21 cellular contexts compared by ENCODE assay signal in the genomic region with DNA sequence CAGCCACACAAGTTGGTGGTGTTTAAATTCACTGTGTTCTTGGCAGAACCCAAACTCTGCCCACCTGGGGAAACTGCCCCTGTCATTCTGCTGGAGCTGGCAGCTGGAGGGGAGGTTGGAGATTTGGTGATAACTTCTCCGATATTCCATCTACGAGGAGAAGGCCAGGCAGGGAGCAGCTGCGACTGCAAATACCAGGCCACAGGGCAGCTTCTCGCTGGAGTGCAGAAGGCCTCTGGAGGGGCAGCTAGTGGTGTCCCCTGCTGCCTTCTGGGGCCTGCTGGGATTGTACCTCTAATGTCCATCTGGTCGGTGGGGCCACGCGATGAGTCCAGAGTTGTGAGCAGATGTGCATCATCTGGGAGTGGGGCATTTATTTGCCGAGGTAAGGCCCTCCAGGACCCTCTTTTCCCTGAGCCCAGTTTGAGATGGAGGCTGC.
DNase-seq lines count a peak whose midpoint lies in the region; ATAC-seq and TF ChIP-seq lines count a peak whose summit lies in the region.
"Had no signal": no experiment of that assay in that cellular context is flagged by ENCODE, and none has a peak within 500 bp of the region (broad histone marks: within the 10 kb centered on the region; RNA-seq: fewer than 3 reads in every experiment).

No MANE protein-coding gene starts in this region.

- H3K4me2 ChIP-seq in mesendoderm (ENCODE audit: low read length): no peak overlapping the region
- H3K4me2 ChIP-seq: BLaER1 treated with 17β-estradiol and CSF1 and Interleukin-3, amounts not matched to agents 10 nM and 100 nM; KMS-11 had no signal

- H3K27me3 Mint-ChIP-seq in osteocyte (ENCODE audit: unreplicated experiment): peaks cover 3% of the 10 kb centered on the region
- H3K27me3 Mint-ChIP-seq: IgD-negative memory B cell had no signal

- no peak for TF ChIP-seq CTCF in right atrium auricular region (IDR thresholded peaks at IDR 0.05)
- TF ChIP-seq CTCF in osteocyte (IDR thresholded peaks at IDR 0.05): no peak
- TF ChIP-seq CTCF in tibial artery (IDR thresholded peaks at IDR 0.05): no peak

- no peaks in the 10 kb centered on the region for H3K79me1 ChIP-seq in mesendoderm (ENCODE audit: low read length)

- H3K56ac ChIP-seq in mesendoderm (ENCODE audit: low read length): no peak overlapping the region

- WGBS in right cardiac atrium: 93% methylated on average over 8 of the region's 8 CpGs
- WGBS in mesendoderm (ENCODE audit: extremely low coverage, insufficient coverage, low lambda C conversion rate): no CpG with 5 or more reads among the region's 8 CpGs

- ATAC-seq in right cardiac atrium: no peak

- H3K36me3 ChIP-seq in right atrium auricular region (no peaks in the 10 kb centered on the region), tibial artery (no peaks in the 10 kb centered on the region), mesendoderm (ENCODE audit: control insufficient read depth, insufficient read depth, low read length) (no peaks in the 10 kb centered on the region)
- H3K36me3 ChIP-seq: BLaER1 treated with 17β-estradiol and CSF1 and Interleukin-3, amounts not matched to agents 10 nM and 100 nM had no signal

- H3K27ac ChIP-seq in right atrium auricular region (no peak overlapping the region), right cardiac atrium (ENCODE audit: low read length) (no peak overlapping the region), tibial artery (no peak overlapping the region), mesendoderm (ENCODE audit: low read depth, low read length) (no peak overlapping the region)
- H3K27ac ChIP-seq: BLaER1 treated with 17β-estradiol and CSF1 and Interleukin-3, amounts not matched to agents 10 nM and 100 nM; HL-60; KMS-11; RWPE1 had no signal

- H3K27me3 ChIP-seq in right atrium auricular region (no peaks in the 10 kb centered on the region), right cardiac atrium (ENCODE audit: control insufficient read depth, insufficient read depth) (no peaks in the 10 kb centered on the region), tibial artery (no peaks in the 10 kb centered on the region), mesendoderm (ENCODE audit: insufficient read depth, low read length, poor library complexity) (no peaks in the 10 kb centered on the region)
- H3K27me3 ChIP-seq: BLaER1 treated with 17β-estradiol and CSF1 and Interleukin-3, amounts not matched to agents 10 nM and 100 nM had no signal

- H2BK15ac ChIP-seq in mesendoderm (replicated peaks; ENCODE audit: low read depth): no peak overlapping the region

- no peaks in the 10 kb centered on the region for H3K79me2 ChIP-seq in mesendoderm (ENCODE audit: control insufficient read depth, insufficient read depth, low read length)

- H3K18ac ChIP-seq in mesendoderm (ENCODE audit: low read length): no peak overlapping the region

- no peak overlapping the region for H4K5ac ChIP-seq in mesendoderm (ENCODE audit: low read length)

- no peaks in the 10 kb centered on the region for H3K36me3 Mint-ChIP-seq in osteocyte (ENCODE audit: unreplicated experiment)
- H3K36me3 Mint-ChIP-seq: CD4-positive, alpha-beta memory T cell; IgD-negative memory B cell had no signal

- peaks cover 0 to 3% of the 10 kb centered on the region in 2 donors for H3K4me1 ChIP-seq in right atrium auricular region
- peaks cover 7% of the 10 kb centered on the region for H3K4me1 ChIP-seq in right cardiac atrium (ENCODE audit: control insufficient read depth, insufficient read depth, low read length)
- H3K4me1 ChIP-seq in tibial artery: peaks cover 0 to 9% (median 6%) of the 10 kb centered on the region in 4 donors
- no peaks in the 10 kb centered on the region for H3K4me1 ChIP-seq in mesendoderm (ENCODE audit: control insufficient read depth, low read depth, low read length)

- peaks cover 7% of the 10 kb centered on the region for H3K9me3 Mint-ChIP-seq in osteocyte (ENCODE audit: unreplicated experiment)

- H3K27ac Mint-ChIP-seq in osteocyte (ENCODE audit: unreplicated experiment): no peak overlapping the region
- H3K27ac Mint-ChIP-seq: CD4-positive, alpha-beta memory T cell; IgD-negative memory B cell had no signal

- H2BK5ac ChIP-seq in mesendoderm (ENCODE audit: low read length): no peak overlapping the region

- intact Hi-C loops in right cardiac atrium (cut with DNase I): no loop called here
- intact Hi-C loops in tibial artery (cut with DNase I; ENCODE audit: low total_unique reads): no loop called here

- no peak overlapping the region for H3K23ac ChIP-seq in mesendoderm (ENCODE audit: low read length)

- no peak overlapping the region for H3K4ac ChIP-seq in mesendoderm (ENCODE audit: low read depth, low read length)

- no peak overlapping the region for H2AK5ac ChIP-seq in mesendoderm (ENCODE audit: low read length)

- H3K4me3 ChIP-seq in right atrium auricular region (no peak overlapping the region), right cardiac atrium (ENCODE audit: low read length) (no peak overlapping the region), tibial artery (no peak overlapping the region), mesendoderm (ENCODE audit: low read length) (no peak overlapping the region)
- H3K4me3 ChIP-seq: BLaER1 treated with 17β-estradiol and CSF1 and Interleukin-3, amounts not matched to agents 10 nM and 100 nM had no signal

- H3K4me1 Mint-ChIP-seq in osteocyte (ENCODE audit: unreplicated experiment): peaks cover 15% of the 10 kb centered on the region
- H3K4me1 Mint-ChIP-seq: IgD-negative memory B cell had no signal

- DNase-seq in right atrium auricular region (ENCODE audit: low spot score) (peak; percentile 57), right cardiac atrium (no peak), osteocyte (ENCODE audit: extremely low spot score, unreplicated experiment) (peak; percentile 77), tibial artery (peak; percentile 10 to 50), anterior cingulate cortex (lab: John Stamatoyannopoulos, UW) (no peak), mesendoderm (no peak), retina (no peak)
- DNase-seq: AML-193; CD4-positive, alpha-beta memory T cell; COR-L47; DMS53; MM.1S; NCI-H2029 treated with DMSO at 0.1 percent for 48 hours; NCI-H2227 treated with DMSO at 0.1 percent for 48 hours; NCI-H526 treated with DMSO at 0.1 percent for 48 hours; SHP77 had no signal

- H3K9me3 ChIP-seq in right atrium auricular region: peaks cover 0 to 14% of the 10 kb centered on the region in 2 donors
- no peaks in the 10 kb centered on the region for H3K9me3 ChIP-seq in right cardiac atrium (ENCODE audit: control insufficient read depth, low read length)
- H3K9me3 ChIP-seq in tibial artery: peaks cover 0 to 9% (median 0%) of the 10 kb centered on the region in 3 donors

- no peak overlapping the region for H3K4me3 Mint-ChIP-seq in osteocyte (ENCODE audit: unreplicated experiment)
- H3K4me3 Mint-ChIP-seq: CD4-positive, alpha-beta memory T cell; IgD-negative memory B cell had no signal

- H2BK120ac ChIP-seq in mesendoderm (ENCODE audit: low read depth, low read length): no peak overlapping the region

- H3K9ac ChIP-seq in mesendoderm (ENCODE audit: low read length): no peak overlapping the region
- H3K9ac ChIP-seq: BLaER1 treated with 17β-estradiol and CSF1 and Interleukin-3, amounts not matched to agents 10 nM and 100 nM; KMS-11 had no signal

- no peak overlapping the region for H4K8ac ChIP-seq in mesendoderm (ENCODE audit: low read depth, low read length)

Comparison
In these comparisons a context has a peak if more than half of its experiments do, and no peak if none do; other contexts are left out.
1. DNase-seq: peak in right atrium auricular region (single experiment), osteocyte (single experiment) and tibial artery (2 of 2); none in right cardiac atrium (0 of 3), anterior cingulate cortex (0 of 58), mesendoderm (single experiment) and retina (single experiment).